ENCODE assay signal across 7 cellular contexts in genomic region chr14:64878775-64879634, GRCh38. TPM values are rescaled to one million over a fixed set of nuclear protein-coding genes. Genes with fewer than 3 reads are reported as not detected.
DNase-seq lines count a peak whose midpoint lies in the region; ATAC-seq and TF ChIP-seq lines count a peak whose summit lies in the region.

No MANE protein-coding gene starts in this region.

- H3K27ac ChIP-seq in breast epithelium = no peak overlapping the region
- no peak overlapping the region for H3K27ac ChIP-seq in mucosa of rectum (ENCODE audit: low read depth in 2 of 2, low read length in 2 of 2)

- TF ChIP-seq POLR2A in breast epithelium (IDR thresholded peaks at IDR 0.05) = no peak

- no peaks in the 10 kb centered on the region for H3K4me1 ChIP-seq in breast epithelium
- H3K4me1 ChIP-seq in mucosa of rectum (ENCODE audit: control insufficient read depth in 2 of 2, insufficient read depth in 2 of 2, low read length in 2 of 2) = peaks cover 0 to 3% of the 10 kb centered on the region in 2 donors

- no peak for TF ChIP-seq CTCF in breast epithelium (IDR thresholded peaks at IDR 0.05)

- H3K27me3 ChIP-seq in breast epithelium (peaks cover 0 to 10% of the 10 kb centered on the region in 2 donors), mucosa of rectum (ENCODE audit: control insufficient read depth in 2 of 2, insufficient read depth in 2 of 2, low read length in 2 of 2) (peaks cover 19 to 22% of the 10 kb centered on the region in 2 donors)

- H3K9ac ChIP-seq in mucosa of rectum (ENCODE audit: low read depth in 1 of 2, low read length in 2 of 2) = no peak overlapping the region

- H3K4me3 ChIP-seq in breast epithelium (peak overlapping the region; percentile 46 to 82 (median 65)), mucosa of rectum (ENCODE audit: low read length in 2 of 2) (peak overlapping the region; percentile 48 to 65)

- intact Hi-C loops in breast epithelium (cut with DNase I; ENCODE audit: low total_unique reads) = no loop called here

- DNase-seq in NCI-H187 treated with DMSO at 0.1 percent for 48 hours (lab: John Stamatoyannopoulos, UW) = peak; percentile 51
- DNase-seq in breast epithelium (ENCODE audit: low spot score in 2 of 2) = no peak
- no peak for DNase-seq in NCI-H446 (lab: John Stamatoyannopoulos, UW)
- no peak for DNase-seq in NCI-H1436 treated with DMSO at 0.1 percent for 48 hours (lab: John Stamatoyannopoulos, UW)

- H3K9me3 ChIP-seq in breast epithelium (no peaks in the 10 kb centered on the region), mucosa of rectum (ENCODE audit: control insufficient read depth in 2 of 2, low read length in 2 of 2) (no peaks in the 10 kb centered on the region)

- ATAC-seq in GM18498 (IDR thresholded peaks at IDR 0.05; ENCODE audit: unreplicated experiment) = peak; percentile 10
- ATAC-seq in HG03520 (IDR thresholded peaks at IDR 0.05; ENCODE audit: unreplicated experiment) = no peak

- H3K36me3 ChIP-seq in breast epithelium = no peaks in the 10 kb centered on the region
- no peaks in the 10 kb centered on the region for H3K36me3 ChIP-seq in mucosa of rectum (ENCODE audit: control insufficient read depth in 2 of 2, insufficient read depth in 2 of 2, low read length in 2 of 2)

RNA-seq across cellular contexts. Expression of gene SPTB, which starts 0.7 kb away (rescaled TPM):
- total RNA-seq in breast epithelium = 1 to 10 TPM in 2 of 3 donors, under 1 TPM in 1; 0.88 to 2.6 (median 2.1) TPM

RNA-seq across cellular contexts. Expression of gene CHURC1, which starts 35.2 kb away (rescaled TPM):
- 100 to 1,000 TPM in 2 of 3 donors, 10 to 100 TPM in 1; 85.6 to 122 (median 102) TPM for total RNA-seq in breast epithelium
